18 cellular contexts compared by ENCODE assay signal in the genomic region with DNA sequence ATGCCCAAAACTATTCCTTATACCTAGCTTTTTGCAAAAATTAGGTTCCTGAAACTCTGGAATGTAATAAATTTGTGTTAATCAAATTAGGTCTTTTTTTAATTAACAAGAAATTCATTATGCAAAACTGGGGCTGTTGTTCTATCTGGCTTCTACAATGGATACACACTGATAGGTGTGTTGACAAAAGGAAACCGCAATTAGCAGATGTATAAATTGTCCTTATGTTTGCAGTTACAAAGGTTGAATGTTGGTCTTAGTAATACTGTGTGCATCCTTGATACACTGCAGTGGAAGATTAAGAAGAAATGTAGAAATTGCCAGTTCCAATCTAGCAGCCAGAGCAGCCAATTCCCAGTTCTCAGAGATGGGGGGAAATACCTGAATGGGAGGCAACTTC.
"Had no signal": no experiment of that assay in that cellular context is flagged by ENCODE, and none has a peak within 500 bp of the region (broad histone marks: within the 10 kb centered on the region; RNA-seq: fewer than 3 reads in every experiment).

No MANE protein-coding gene starts in this region.

- H3K4me3 Mint-ChIP-seq: activated CD4-positive, alpha-beta memory T cell treated with anti-CD3 and anti-CD28 coated beads for 36 hours; activated CD4-positive, alpha-beta T cell treated with anti-CD3 and anti-CD28 coated beads, Interleukin-2, amount 10 ng/mL, durations not matched to agents 7 days and 5 days; activated naive CD4-positive, alpha-beta T cell treated with anti-CD3 and anti-CD28 coated beads, Interleukin-2, amount 10 ng/mL, durations not matched to agents 7 days and 5 days; activated naive CD8-positive, alpha-beta T cell treated with anti-CD3 and anti-CD28 coated beads for 36 hours; activated T-cell treated with anti-CD3 and anti-CD28 coated beads, Interleukin-2, amount 50 U/mL, for 4 hours had no signal

- H3K9ac ChIP-seq: SK-N-SH had no signal

- DNase-seq: activated CD4-positive, alpha-beta memory T cell treated with anti-CD3 and anti-CD28 coated beads for 36 hours; activated CD4-positive, alpha-beta T cell treated with anti-CD3 and anti-CD28 coated beads, Interleukin-2, amount 10 ng/mL, durations not matched to agents 7 days and 5 days; activated CD4-positive, CD25-positive, alpha-beta regulatory T cell; activated CD8-positive, alpha-beta memory T cell treated with anti-CD3 and anti-CD28 coated beads for 24 hours; activated gamma-delta T cell treated with Interleukin-2 at 50 U/mL for 16 hours; activated naive CD4-positive, alpha-beta T cell treated with anti-CD3 and anti-CD28 coated beads, Interleukin-2, amount 10 ng/mL, durations not matched to agents 7 days and 5 days; activated naive CD8-positive, alpha-beta T cell treated with anti-CD3 and anti-CD28 coated beads for 36 hours; activated T-cell treated with anti-CD3 and anti-CD28 coated beads, Interleukin-2, amount 50 U/mL, for 4 hours; colonic mucosa; KBM-7; NCI-H1092; NCI-H1694 treated with DMSO at 0.1 percent for 48 hours; NCI-H2081 treated with DMSO at 0.1 percent for 48 hours; NCI-H2227 treated with DMSO at 0.1 percent for 48 hours; SK-N-SH; T-helper 1 cell had no signal

- H3K4me1 ChIP-seq: breast epithelium, colonic mucosa had no signal

- H3K27me3 ChIP-seq: breast epithelium, colonic mucosa had no signal

- H3K9me3 ChIP-seq: breast epithelium, colonic mucosa, SK-N-SH had no signal

- H3K27me3 Mint-ChIP-seq: activated CD4-positive, alpha-beta memory T cell treated with anti-CD3 and anti-CD28 coated beads for 36 hours; activated CD4-positive, alpha-beta T cell treated with anti-CD3 and anti-CD28 coated beads, Interleukin-2, amount 10 ng/mL, durations not matched to agents 7 days and 5 days; activated naive CD4-positive, alpha-beta T cell treated with anti-CD3 and anti-CD28 coated beads, Interleukin-2, amount 10 ng/mL, durations not matched to agents 7 days and 5 days had no signal

- H3K4me2 ChIP-seq: SK-N-SH had no signal

- H3K27ac ChIP-seq: breast epithelium, colonic mucosa, VCaP had no signal

- H3K36me3 Mint-ChIP-seq: activated naive CD8-positive, alpha-beta T cell treated with anti-CD3 and anti-CD28 coated beads for 36 hours had no signal

- H3K27ac Mint-ChIP-seq: activated CD4-positive, alpha-beta memory T cell treated with anti-CD3 and anti-CD28 coated beads for 36 hours; activated CD4-positive, alpha-beta T cell treated with anti-CD3 and anti-CD28 coated beads, Interleukin-2, amount 10 ng/mL, durations not matched to agents 7 days and 5 days; activated naive CD4-positive, alpha-beta T cell treated with anti-CD3 and anti-CD28 coated beads, Interleukin-2, amount 10 ng/mL, durations not matched to agents 7 days and 5 days; activated naive CD8-positive, alpha-beta T cell treated with anti-CD3 and anti-CD28 coated beads for 36 hours had no signal

- H3K4me3 ChIP-seq: breast epithelium, colonic mucosa had no signal

- H3K36me3 ChIP-seq: breast epithelium, colonic mucosa had no signal
